ENCODE assay signal across 34 cellular contexts in the genomic region with DNA sequence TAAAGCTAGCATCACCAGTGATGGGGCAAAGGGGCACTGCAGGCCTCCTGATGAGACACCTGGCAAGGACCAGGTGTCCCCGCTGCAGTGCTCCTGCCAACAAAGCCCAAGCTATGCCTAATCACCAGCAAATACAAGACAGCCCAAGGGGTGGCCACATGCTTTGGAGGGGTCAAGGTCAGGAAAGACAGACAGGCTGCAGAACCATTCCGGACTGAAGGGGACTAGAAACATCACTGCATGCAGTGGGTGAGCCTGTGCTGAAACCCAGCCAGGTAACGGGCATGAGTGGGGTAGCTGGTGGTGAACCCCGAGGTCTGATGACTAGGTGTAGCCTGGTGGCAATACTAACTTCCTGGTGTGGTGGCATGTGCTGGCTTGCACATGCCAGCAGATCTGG.
"Had no signal": no experiment of that assay in that cellular context is flagged by ENCODE, and none has a peak within 500 bp of the region (broad histone marks: within the 10 kb centered on the region; RNA-seq: fewer than 3 reads in every experiment).

No MANE protein-coding gene starts in this region.

- H3K4me1 ChIP-seq: ascending aorta, SJSA1 had no signal

- ATAC-seq: activated CD4-positive, alpha-beta T cell treated with anti-CD3 and anti-CD28 coated beads for 36 hours; activated CD4-positive, CD25-positive, alpha-beta regulatory T cell treated with anti-CD3 and anti-CD28 coated beads, Interleukin-2, amount 50 U/mL, for 24 hours; activated CD8-positive, alpha-beta T cell treated with anti-CD3 and anti-CD28 coated beads, Interleukin-2, amount 10 ng/mL, durations not matched to agents 7 days and 5 days; activated T-cell treated with anti-CD3 and anti-CD28 coated beads, Interleukin-2, amount 50 U/mL, for 72 hours; activated T-helper 17 cell treated with anti-CD3 and anti-CD28 coated beads, Interleukin-2, amount 50 U/mL, for 72 hours; Panc1; WTC11 had no signal

- H3K4me1 Mint-ChIP-seq: activated CD4-positive, alpha-beta T cell treated with anti-CD3 and anti-CD28 coated beads for 36 hours; activated CD4-positive, alpha-beta T cell treated with anti-CD3 and anti-CD28 coated beads, Interleukin-2, amount 10 ng/mL, durations not matched to agents 7 days and 5 days; activated naive CD4-positive, alpha-beta T cell treated with anti-CD3 and anti-CD28 coated beads, Interleukin-2, amount 50 U/mL, for 24 hours; activated naive CD8-positive, alpha-beta T cell treated with anti-CD3 and anti-CD28 coated beads, Interleukin-2, amount 10 ng/mL, durations not matched to agents 7 days and 5 days; activated T-helper 17 cell treated with anti-CD3 and anti-CD28 coated beads, Interleukin-2, amount 50 U/mL, for 72 hours; WTC11 had no signal

- H3K4me2 ChIP-seq: KMS-11, SK-N-SH had no signal

- H3K9me3 Mint-ChIP-seq: activated CD4-positive, alpha-beta T cell treated with anti-CD3 and anti-CD28 coated beads, Interleukin-2, amount 10 ng/mL, durations not matched to agents 7 days and 5 days; activated naive CD4-positive, alpha-beta T cell treated with anti-CD3 and anti-CD28 coated beads, Interleukin-2, amount 50 U/mL, for 24 hours; activated naive CD8-positive, alpha-beta T cell treated with anti-CD3 and anti-CD28 coated beads, Interleukin-2, amount 10 ng/mL, durations not matched to agents 7 days and 5 days; activated T-cell treated with anti-CD3 and anti-CD28 coated beads, Interleukin-2, amount 50 U/mL, for 72 hours; activated T-helper 17 cell treated with anti-CD3 and anti-CD28 coated beads, Interleukin-2, amount 50 U/mL, for 72 hours; T-helper 1 cell treated with Interleukin-12 subunit alpha and Interleukin-12 subunit beta and Interleukin-4 antibody, amounts not matched to agents 30 μg/mL and 1 μg/mL, for 36 hours; T-helper 2 cell treated with Interferon-gamma antibody and Interleukin-4, amounts not matched to agents 5 μg/mL and 100 μg/mL, for 36 hours; WTC11 had no signal

- DNase-seq: activated CD4-positive, alpha-beta T cell treated with anti-CD3 and anti-CD28 coated beads for 36 hours; activated CD4-positive, alpha-beta T cell treated with anti-CD3 and anti-CD28 coated beads, Interleukin-2, amount 10 ng/mL, durations not matched to agents 7 days and 5 days; activated CD4-positive, alpha-beta T cell treated with anti-CD3 and anti-CD28 coated beads, Interleukin-2, amount 50 U/mL, for 48 hours; activated CD8-positive, alpha-beta T cell treated with anti-CD3 and anti-CD28 coated beads, Interleukin-2, amount 10 ng/mL, durations not matched to agents 7 days and 5 days; activated effector memory CD4-positive, alpha-beta T cell treated with anti-CD3 and anti-CD28 coated beads, Interleukin-2, amount 50 U/mL, for 16 hours; activated naive CD4-positive, alpha-beta T cell treated with Interleukin-2 at 50 U/mL for 16 hours; activated naive CD8-positive, alpha-beta T cell treated with anti-CD3 and anti-CD28 coated beads, Interleukin-2, amount 10 ng/mL, durations not matched to agents 7 days and 5 days; activated T-cell treated with anti-CD3 and anti-CD28 coated beads for 4 hours; activated T-cell treated with anti-CD3 and anti-CD28 coated beads, Interleukin-2, amount 50 U/mL, for 72 hours; amygdala; MM.1S; NCI-H1105; NCI-H1417 treated with DMSO at 0.1 percent for 48 hours; NCI-H187; NCI-H2029 treated with DMSO at 0.1 percent for 48 hours; NCI-H2107; NCI-H2171; NCI-H2227 treated with DMSO at 0.1 percent for 48 hours; NCI-H446; NCI-H510A treated with DMSO at 0.1 percent for 48 hours; NCI-H526 treated with DMSO at 0.1 percent for 48 hours; NCI-H774; SHP77 treated with DMSO at 0.1 percent for 48 hours; SK-N-SH had no signal

- H3K4me3 Mint-ChIP-seq: activated CD4-positive, alpha-beta T cell treated with anti-CD3 and anti-CD28 coated beads for 36 hours; activated CD4-positive, alpha-beta T cell treated with anti-CD3 and anti-CD28 coated beads, Interleukin-2, amount 10 ng/mL, durations not matched to agents 7 days and 5 days; activated CD8-positive, alpha-beta T cell treated with anti-CD3 and anti-CD28 coated beads, Interleukin-2, amount 10 ng/mL, durations not matched to agents 7 days and 5 days; activated naive CD4-positive, alpha-beta T cell treated with anti-CD3 and anti-CD28 coated beads, Interleukin-2, amount 50 U/mL, for 24 hours; activated naive CD8-positive, alpha-beta T cell treated with anti-CD3 and anti-CD28 coated beads, Interleukin-2, amount 10 ng/mL, durations not matched to agents 7 days and 5 days; activated T-cell treated with anti-CD3 and anti-CD28 coated beads, Interleukin-2, amount 50 U/mL, for 72 hours; activated T-helper 17 cell treated with anti-CD3 and anti-CD28 coated beads, Interleukin-2, amount 50 U/mL, for 72 hours; T-helper 1 cell treated with Interleukin-12 subunit alpha and Interleukin-12 subunit beta and Interleukin-4 antibody, amounts not matched to agents 30 μg/mL and 1 μg/mL, for 36 hours; T-helper 2 cell treated with Interferon-gamma antibody and Interleukin-4, amounts not matched to agents 5 μg/mL and 100 μg/mL, for 36 hours; WTC11 had no signal

- H3K9ac ChIP-seq: KMS-11, SK-N-SH had no signal

- H3K9me3 ChIP-seq: ascending aorta, SJSA1, SK-N-SH had no signal

- H3K36me3 Mint-ChIP-seq: activated naive CD4-positive, alpha-beta T cell treated with anti-CD3 and anti-CD28 coated beads, Interleukin-2, amount 50 U/mL, for 24 hours; activated naive CD8-positive, alpha-beta T cell treated with anti-CD3 and anti-CD28 coated beads, Interleukin-2, amount 10 ng/mL, durations not matched to agents 7 days and 5 days; WTC11 had no signal

- H3K4me3 ChIP-seq: ascending aorta, SJSA1 had no signal

- H3K36me3 ChIP-seq: ascending aorta, SJSA1 had no signal

- H3K27ac Mint-ChIP-seq: activated CD4-positive, alpha-beta T cell treated with anti-CD3 and anti-CD28 coated beads for 36 hours; activated CD8-positive, alpha-beta T cell treated with anti-CD3 and anti-CD28 coated beads, Interleukin-2, amount 10 ng/mL, durations not matched to agents 7 days and 5 days; activated naive CD4-positive, alpha-beta T cell treated with anti-CD3 and anti-CD28 coated beads, Interleukin-2, amount 50 U/mL, for 24 hours; activated naive CD8-positive, alpha-beta T cell treated with anti-CD3 and anti-CD28 coated beads, Interleukin-2, amount 10 ng/mL, durations not matched to agents 7 days and 5 days; activated T-cell treated with anti-CD3 and anti-CD28 coated beads, Interleukin-2, amount 50 U/mL, for 72 hours; activated T-helper 17 cell treated with anti-CD3 and anti-CD28 coated beads, Interleukin-2, amount 50 U/mL, for 72 hours; T-helper 1 cell treated with Interleukin-12 subunit alpha and Interleukin-12 subunit beta and Interleukin-4 antibody, amounts not matched to agents 30 μg/mL and 1 μg/mL, for 36 hours; T-helper 2 cell treated with Interferon-gamma antibody and Interleukin-4, amounts not matched to agents 5 μg/mL and 100 μg/mL, for 36 hours; WTC11 had no signal

- H3K27ac ChIP-seq: ascending aorta, KMS-11, SJSA1 had no signal

- H3K27me3 ChIP-seq: ascending aorta, SJSA1 had no signal
